In genomic region chr22:38461057-38461413, GRCh38 we compare ENCODE assay signal across 10 cellular contexts. TPM values are rescaled to one million over a fixed set of nuclear protein-coding genes. Genes with fewer than 3 reads are reported as not detected.
DNase-seq lines count a peak whose midpoint lies in the region; ATAC-seq and TF ChIP-seq lines count a peak whose summit lies in the region.
"Had no signal": no experiment of that assay in that cellular context is flagged by ENCODE, and none has a peak within 500 bp of the region (broad histone marks: within the 10 kb centered on the region; RNA-seq: fewer than 3 reads in every experiment).

No MANE protein-coding gene starts in this region.

- H3K4me1 ChIP-seq in GM23248 (ENCODE audit: insufficient read depth) (no peaks in the 10 kb centered on the region; the same call in 1 of the 2 replicates), PC-9 (replicated peaks; ENCODE audit: insufficient read depth) (peaks cover 8% of the 10 kb centered on the region; the same call in 1 of the 2 replicates), gastroesophageal sphincter (peaks cover 0 to 21% (median 9%) of the 10 kb centered on the region in 3 donors), neuron (ENCODE audit: insufficient read depth, low read length) (peaks cover 41% of the 10 kb centered on the region)

- no peaks in the 10 kb centered on the region for H3K9me3 ChIP-seq in GM23248 (ENCODE audit: low read depth)
- no peaks in the 10 kb centered on the region for H3K9me3 ChIP-seq in PC-9 (ENCODE audit: insufficient read depth, low read depth)
- no peaks in the 10 kb centered on the region for H3K9me3 ChIP-seq in gastroesophageal sphincter
- H3K9me3 ChIP-seq in neuron (ENCODE audit: low read length) = no peaks in the 10 kb centered on the region

- no peak for TF ChIP-seq EP300 in gastroesophageal sphincter (IDR thresholded peaks at IDR 0.05)

- ATAC-seq in gastroesophageal sphincter (peak; percentile 31), GM21381 (IDR thresholded peaks at IDR 0.05; ENCODE audit: unreplicated experiment) (no peak), GM19452 (IDR thresholded peaks at IDR 0.05; ENCODE audit: unreplicated experiment) (no peak), GM21529 (IDR thresholded peaks at IDR 0.05; ENCODE audit: unreplicated experiment) (no peak)

- TF ChIP-seq CTCF in PC-9 (conservative IDR thresholded peaks at IDR 0.05) = no peak
- TF ChIP-seq CTCF in gastroesophageal sphincter (IDR thresholded peaks at IDR 0.05) = no peak

- no peak overlapping the region for H3K9ac ChIP-seq in GM23248

- H3K27me3 ChIP-seq in GM23248 (replicated peaks; ENCODE audit: insufficient read depth) = peaks cover 43% of the 10 kb centered on the region
- H3K27me3 ChIP-seq in PC-9 (ENCODE audit: insufficient read depth, low read depth) = peaks cover 25% of the 10 kb centered on the region
- H3K27me3 ChIP-seq in gastroesophageal sphincter = peaks cover 53% of the 10 kb centered on the region
- H3K27me3 ChIP-seq in neuron (ENCODE audit: insufficient read depth, low read length) = peaks cover 20% of the 10 kb centered on the region

- H3K36me3 ChIP-seq in GM23248 (ENCODE audit: low read depth) (no peaks in the 10 kb centered on the region), PC-9 (ENCODE audit: low read depth) (no peaks in the 10 kb centered on the region), gastroesophageal sphincter (no peaks in the 10 kb centered on the region), neuron (ENCODE audit: insufficient read depth, low read length) (no peaks in the 10 kb centered on the region)

- H3K79me2 ChIP-seq in GM23248 (ENCODE audit: insufficient read depth) (no peaks in the 10 kb centered on the region), PC-9 (ENCODE audit: low read depth) (no peaks in the 10 kb centered on the region)

- intact Hi-C loops in PC-9 (cut with micrococcal nuclease; ENCODE audit: unreplicated experiment) = no loop called here

- H3K4me2 ChIP-seq in GM23248 (ENCODE audit: unreplicated experiment) (peak overlapping the region; percentile 56), PC-9 (peak overlapping the region; percentile 70)

- 15 to 25% methylated on average over 9 of the region's 9 CpGs for WGBS in GM23248 (ENCODE audit: low coverage in 1 of 2, low lambda C conversion rate in 2 of 2, missing lambda C conversion rate in 2 of 2), 2 experiments
- 39% methylated on average over 6 of the region's 9 CpGs; no CpG with 5 or more reads in 1 of the 2 donors for WGBS in gastroesophageal sphincter (ENCODE audit: low coverage in 1 of 2), 2 donors

- in situ Hi-C loops in GM23248 (cut with MboI) = no loop called here

- DNase-seq in GM23248 (no peak), PC-9 (no peak)
- no peak for DNase-seq in effector CD4-positive, alpha-beta T cell

- TF ChIP-seq POLR2A in gastroesophageal sphincter (IDR thresholded peaks at IDR 0.05) = no peak

- H3K9me2 ChIP-seq in GM23248 (ENCODE audit: insufficient read depth) = no peaks in the 10 kb centered on the region
- no peaks in the 10 kb centered on the region for H3K9me2 ChIP-seq in PC-9 (ENCODE audit: insufficient read depth)

- H3K27ac ChIP-seq in GM23248 = no peak overlapping the region
- H3K27ac ChIP-seq in PC-9 = no peak overlapping the region
- H3K27ac ChIP-seq in gastroesophageal sphincter = no peak overlapping the region
- H3K27ac ChIP-seq: skin epidermis had no signal

- H3K4me3 ChIP-seq in GM23248 (peak overlapping the region; percentile 55), PC-9 (peak overlapping the region; percentile 20; the same call in 1 of the 2 replicates), gastroesophageal sphincter (peak overlapping the region in 1 of 2 donors; percentile 29), neuron (ENCODE audit: low read length) (peak overlapping the region; percentile 41)
- H3K4me3 ChIP-seq: skin epidermis had no signal

- no peaks in the 10 kb centered on the region for H3F3A ChIP-seq in GM23248 (ENCODE audit: insufficient read depth)
- peaks cover 26% of the 10 kb centered on the region; the same call in 1 of the 2 replicates for H3F3A ChIP-seq in PC-9 (ENCODE audit: insufficient read depth, low read depth)

- POLR2A ChIA-PET in PC-9 (lab: Charles Lee; ENCODE audit: unreplicated experiment) = no interaction called here

- H2AFZ ChIP-seq in GM23248 (peak overlapping the region; percentile 46; the same call in 1 of the 2 replicates), PC-9 (no peak overlapping the region), neuron (ENCODE audit: low read depth, low read length) (no peak overlapping the region)

- H4K20me1 ChIP-seq in GM23248 (ENCODE audit: insufficient read depth) (no peaks in the 10 kb centered on the region), PC-9 (ENCODE audit: insufficient read depth) (no peaks in the 10 kb centered on the region; the same call in 1 of the 2 replicates)

- BruUV-seq in PC-9 (replicated peaks; lab: Mats Ljungman, UMichigan) = no TSS peak

- CTCF ChIA-PET in PC-9 (lab: Charles Lee) = interaction anchor here (0.7 kb wide), 1 partner anchor 1549 kb away, joined by 3 read pairs; no protein-coding TSS in a partner anchor

RNA-seq across cellular contexts. Expression of gene KCNJ4, which starts 6.0 kb away (rescaled TPM):
- not detected in 2 replicates for total RNA-seq in GM23248 (2014; rRNA removed; shearing (Covaris generic))
- polyA plus RNA-seq in GM23248 (2016; fragmentation: Nextera tagmentation; extraction: Ambion mirVana) = not detected in 2 replicates
- total RNA-seq in PC-9 (2021) (0.18 and 0.22 TPM in 2 replicates), gastroesophageal sphincter (not detected)
- total RNA-seq: activated T-helper 1 cell treated with anti-CD3 and anti-CD28 coated beads, Interleukin-12 subunit alpha, Interleukin-12 subunit beta, Interleukin-2, Interleukin-4 antibody, amounts not matched to agents 30 ng/mL and 10 ng/mL and 1 ng/mL, durations not matched to agents 14 hours and 24 hours and 36 hours had no signal

RNA-seq across cellular contexts. Expression of gene KDELR3, which starts 6.9 kb away (rescaled TPM):
- total RNA-seq in GM23248 (2014; rRNA removed; shearing (Covaris generic)) = 191 and 197 TPM in 2 replicates
- polyA plus RNA-seq in GM23248 (2016; fragmentation: Nextera tagmentation; extraction: Ambion mirVana) = 326 and 335 TPM in 2 replicates
- total RNA-seq in PC-9 (2021) (15.5 and 18.9 TPM in 2 replicates), gastroesophageal sphincter (10 to 100 TPM in 1 of 4 donors, 1 to 10 TPM in 3; 2.6 to 19.7 (median 5.4) TPM)

RNA-seq across cellular contexts. Expression of gene DDX17, which starts 45.1 kb away (rescaled TPM):
- 312 and 370 TPM in 2 replicates for total RNA-seq in GM23248 (2014; rRNA removed; shearing (Covaris generic))
- polyA plus RNA-seq in GM23248 (2016; fragmentation: Nextera tagmentation; extraction: Ambion mirVana) = 28.5 and 30.1 TPM in 2 replicates
- total RNA-seq in PC-9 (2021) (511 and 648 TPM in 2 replicates), gastroesophageal sphincter (100 to 1,000 TPM; 323 to 610 (median 490) TPM)
